In the genomic region with DNA sequence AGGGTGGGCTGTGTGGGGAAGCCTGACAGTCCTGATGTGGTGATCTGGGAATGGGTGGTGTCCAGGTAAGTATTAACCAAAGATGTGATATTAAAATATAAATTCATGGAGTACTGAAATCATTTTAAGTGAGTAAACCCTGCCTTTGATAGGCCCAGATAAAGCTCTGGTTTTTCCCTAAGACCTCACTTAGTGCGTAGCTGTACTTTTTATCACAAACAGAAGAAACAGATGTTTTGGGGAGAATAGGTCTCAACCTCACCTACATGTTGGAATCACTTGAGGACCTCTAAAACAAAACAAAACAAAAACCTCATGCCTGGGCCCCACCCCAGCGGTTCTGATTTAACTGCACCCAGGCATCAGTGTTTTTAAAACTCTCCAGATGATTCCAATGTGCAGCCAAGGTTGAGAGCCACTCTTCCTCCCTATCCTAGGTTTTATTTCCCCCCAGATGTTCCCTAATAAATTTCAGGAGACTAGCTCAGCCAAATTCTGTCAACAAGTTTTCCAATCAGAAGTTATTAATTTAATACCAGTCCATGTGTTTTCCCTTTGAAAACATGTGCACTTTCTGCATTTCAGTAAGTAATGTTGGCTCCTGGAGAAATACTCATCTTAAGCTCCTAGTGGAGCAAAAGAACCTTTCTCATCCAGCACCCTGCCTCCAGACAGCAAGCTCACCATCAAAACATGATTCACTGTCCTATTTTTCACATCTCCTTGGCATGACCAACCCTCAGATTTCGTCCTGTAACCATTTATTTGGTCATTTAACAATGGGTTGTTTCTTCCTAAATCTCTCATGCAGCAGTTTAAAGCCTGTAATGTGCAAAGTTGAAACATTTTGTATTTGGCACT, we compare ENCODE assay signal across 11 cellular contexts. TPM values are rescaled to one million over a fixed set of nuclear protein-coding genes. Genes with fewer than 3 reads are reported as not detected.
DNase-seq lines count a peak whose midpoint lies in the region; ATAC-seq lines count a peak whose summit lies in the region.
"Had no signal": no experiment of that assay in that cellular context is flagged by ENCODE, and none has a peak within 500 bp of the region (broad histone marks: within the 10 kb centered on the region; RNA-seq: fewer than 3 reads in every experiment).

No MANE protein-coding gene starts in this region.

- peaks cover 23% of the 10 kb centered on the region for H3F3A ChIP-seq in GM23248 (ENCODE audit: insufficient read depth)

- peaks cover 86% of the 10 kb centered on the region for H3K79me2 ChIP-seq in GM23248 (ENCODE audit: insufficient read depth)

- H3K4me2 ChIP-seq in GM23248 (ENCODE audit: unreplicated experiment) = peak overlapping the region; percentile 2

- H3K27ac Mint-ChIP-seq in CD4-positive, CD25-positive, alpha-beta regulatory T cell = peak overlapping the region; percentile 84 to 99 (median 92)
- H3K27ac Mint-ChIP-seq in naive thymus-derived CD4-positive, alpha-beta T cell = peak overlapping the region; percentile 22 to 96 (median 84)

- H3K36me3 ChIP-seq in CD4-positive, CD25-positive, alpha-beta regulatory T cell (ENCODE audit: control insufficient read depth, insufficient read depth, low read length) = peaks cover 5% of the 10 kb centered on the region
- H3K36me3 ChIP-seq in GM23248 (ENCODE audit: low read depth) = no peaks in the 10 kb centered on the region
- peaks cover 0 to 5% (median 0%) of the 10 kb centered on the region in 3 experiments for H3K36me3 ChIP-seq in naive thymus-derived CD4-positive, alpha-beta T cell (ENCODE audit: control insufficient read depth in 2 of 3, insufficient read depth in 3 of 3, low read length in 3 of 3)
- H3K36me3 ChIP-seq: HAP-1 had no signal

- H3K4me3 Mint-ChIP-seq in CD4-positive, CD25-positive, alpha-beta regulatory T cell = peak overlapping the region; percentile 75 to 90 (median 86)
- H3K4me3 Mint-ChIP-seq in naive thymus-derived CD4-positive, alpha-beta T cell = peak overlapping the region in 9 of 10 donors; percentile 17 to 72 (median 41)

- H3K4me3 ChIP-seq in CD4-positive, CD25-positive, alpha-beta regulatory T cell (ENCODE audit: low read depth, low read length) = peak overlapping the region; percentile 64
- H3K4me3 ChIP-seq in GM23248 = no peak overlapping the region
- no peak overlapping the region for H3K4me3 ChIP-seq in naive thymus-derived CD4-positive, alpha-beta T cell (ENCODE audit: low read length)
- H3K4me3 ChIP-seq: HAP-1 had no signal

- H3K36me3 Mint-ChIP-seq in CD4-positive, CD25-positive, alpha-beta regulatory T cell = peaks cover 38% of the 10 kb centered on the region
- H3K36me3 Mint-ChIP-seq in naive thymus-derived CD4-positive, alpha-beta T cell = peaks cover 19 to 56% (median 35%) of the 10 kb centered on the region in 5 donors

- ATAC-seq in CD4-positive, CD25-positive, alpha-beta regulatory T cell (ENCODE audit: low read depth in 2 of 2) = no peak
- peak; percentile 28 for ATAC-seq in naive thymus-derived CD4-positive, alpha-beta T cell

- no peaks in the 10 kb centered on the region for H3K27me3 Mint-ChIP-seq in CD4-positive, CD25-positive, alpha-beta regulatory T cell
- H3K27me3 Mint-ChIP-seq in naive thymus-derived CD4-positive, alpha-beta T cell = no peaks in the 10 kb centered on the region

- peak overlapping the region; percentile 11; the same call in 1 of the 2 replicates for H3K9ac ChIP-seq in GM23248

- H4K20me1 ChIP-seq in GM23248 (ENCODE audit: insufficient read depth) = no peaks in the 10 kb centered on the region; the same call in 1 of the 2 replicates

- H3K27ac ChIP-seq in CD4-positive, CD25-positive, alpha-beta regulatory T cell (ENCODE audit: insufficient read depth, low read length, poor library complexity, severe bottlenecking) = peak overlapping the region; percentile 90
- peak overlapping the region; percentile 28 for H3K27ac ChIP-seq in GM23248
- H3K27ac ChIP-seq in naive thymus-derived CD4-positive, alpha-beta T cell (ENCODE audit: low read depth, low read length) = peak overlapping the region; percentile 43

- peak in 1 of 3 donors; percentile 39 for DNase-seq in CD4-positive, CD25-positive, alpha-beta regulatory T cell
- DNase-seq in GM23248 (peak; percentile 77), NOMO-1 treated with DMSO at 0.1 percent for 48 hours (lab: John Stamatoyannopoulos, UW; ENCODE audit: unreplicated experiment) (no peak), hypothalamus (lab: John Stamatoyannopoulos, UW) (no peak)
- DNase-seq in central memory CD4-positive, alpha-beta T cell = peak; percentile 25
- DNase-seq in naive thymus-derived CD4-positive, alpha-beta T cell = no peak
- DNase-seq in activated CD4-positive, CD25-positive, alpha-beta regulatory T cell (lab: John Stamatoyannopoulos, UW) = no peak
- DNase-seq: DMS153, NCI-H2081 treated with DMSO at 0.1 percent for 48 hours, nucleus accumbens had no signal

- CTCF ChIA-PET in naive thymus-derived CD4-positive, alpha-beta T cell (lab: Charles Lee) = interaction anchor here (1.0 to 1.6 kb wide), 2 partner anchors 10 to 27 kb away, joined by 4 to 5 read pairs; partner anchors contain the start of gene LRRC8C

- H3K9me3 ChIP-seq in CD4-positive, CD25-positive, alpha-beta regulatory T cell (ENCODE audit: control insufficient read depth in 2 of 2, low read length in 2 of 2) = no peaks in the 10 kb centered on the region
- H3K9me3 ChIP-seq in GM23248 (ENCODE audit: low read depth) = no peaks in the 10 kb centered on the region
- H3K9me3 ChIP-seq in naive thymus-derived CD4-positive, alpha-beta T cell (ENCODE audit: control insufficient read depth in 2 of 3, low read length in 3 of 3) = no peaks in the 10 kb centered on the region

- WGBS in GM23248 (ENCODE audit: low coverage in 1 of 2, low lambda C conversion rate in 2 of 2, missing lambda C conversion rate in 2 of 2), 2 experiments = 17 to 23% methylated on average over 3 of the region's 3 CpGs

- peaks cover 0 to 2% (median 0%) of the 10 kb centered on the region in 7 donors for H3K9me3 Mint-ChIP-seq in CD4-positive, CD25-positive, alpha-beta regulatory T cell
- H3K9me3 Mint-ChIP-seq in naive thymus-derived CD4-positive, alpha-beta T cell = peaks cover 0 to 24% (median 5%) of the 10 kb centered on the region in 11 donors

- in situ Hi-C loops in GM23248 (cut with MboI) = no loop called here

- H3K9me2 ChIP-seq in GM23248 (ENCODE audit: insufficient read depth) = no peaks in the 10 kb centered on the region; the same call in 1 of the 2 replicates

- peaks cover 71% of the 10 kb centered on the region for H3K4me1 ChIP-seq in CD4-positive, CD25-positive, alpha-beta regulatory T cell (ENCODE audit: control insufficient read depth, insufficient read depth, low read length, poor library complexity, severe bottlenecking)
- H3K4me1 ChIP-seq in GM23248 (ENCODE audit: insufficient read depth) = peaks cover 17% of the 10 kb centered on the region
- H3K4me1 ChIP-seq in naive thymus-derived CD4-positive, alpha-beta T cell (ENCODE audit: control insufficient read depth in 2 of 2, insufficient read depth in 2 of 2, low read length in 2 of 2) = peaks cover 57 to 70% of the 10 kb centered on the region in 2 donors
- H3K4me1 ChIP-seq: HAP-1 had no signal

- POLR2A ChIA-PET in naive thymus-derived CD4-positive, alpha-beta T cell (lab: Charles Lee) = interaction anchor here (0.6 to 1.9 kb wide), 7 partner anchors 9 to 99 kb away, joined by 3 to 6 read pairs (median 3); no protein-coding TSS in a partner anchor

- H2AFZ ChIP-seq in GM23248 = 0 out of 2 replicates have a peak overlapping the region, but pooled peaks have one; percentile 24

- intact Hi-C loops in naive thymus-derived CD4-positive, alpha-beta T cell (cut with micrococcal nuclease) = no loop called here

- H3K27me3 ChIP-seq in CD4-positive, CD25-positive, alpha-beta regulatory T cell (ENCODE audit: control insufficient read depth, insufficient read depth, low read length) = no peaks in the 10 kb centered on the region
- no peaks in the 10 kb centered on the region for H3K27me3 ChIP-seq in GM23248 (replicated peaks; ENCODE audit: insufficient read depth)
- H3K27me3 ChIP-seq in naive thymus-derived CD4-positive, alpha-beta T cell (ENCODE audit: control insufficient read depth in 2 of 2, insufficient read depth in 2 of 2, low read length in 2 of 2) = no peaks in the 10 kb centered on the region

- H3K4me1 Mint-ChIP-seq in CD4-positive, CD25-positive, alpha-beta regulatory T cell = peaks cover 46 to 97% (median 80%) of the 10 kb centered on the region in 4 donors
- H3K4me1 Mint-ChIP-seq in naive thymus-derived CD4-positive, alpha-beta T cell = peaks cover 53 to 91% (median 87%) of the 10 kb centered on the region in 7 donors

RNA-seq across cellular contexts. Expression of gene LRRC8C, which starts 27.4 kb away (rescaled TPM):
- 70.4 TPM for total RNA-seq in CD4-positive, CD25-positive, alpha-beta regulatory T cell
- polyA plus RNA-seq in CD4-positive, CD25-positive, alpha-beta regulatory T cell = 10 to 100 TPM; 22.8 to 27.2 (median 24.9) TPM
- 5.7 and 7.3 TPM in 2 replicates for total RNA-seq in GM23248 (2014; rRNA removed; shearing (Covaris generic))
- polyA plus RNA-seq in GM23248 (2016; fragmentation: Nextera tagmentation; extraction: Ambion mirVana) = 3.5 and 3.6 TPM in 2 replicates
- total RNA-seq in naive thymus-derived CD4-positive, alpha-beta T cell = 10 to 100 TPM; 27.1 to 50.5 (median 46.6) TPM
- 10 to 100 TPM; 14.3 to 16.6 TPM for polyA plus RNA-seq in naive thymus-derived CD4-positive, alpha-beta T cell

Comparison
In these comparisons a context has a peak if more than half of its experiments do, and no peak if none do; other contexts are left out.
1. DNase-seq: peak in GM23248 (single experiment) and central memory CD4-positive, alpha-beta T cell (single experiment); none in naive thymus-derived CD4-positive, alpha-beta T cell (0 of 9), activated CD4-positive, CD25-positive, alpha-beta regulatory T cell (0 of 4), NOMO-1 treated with DMSO at 0.1 percent for 48 hours (single experiment) and hypothalamus (0 of 51).
2. H3K27ac ChIP-seq: peak in every context shown above with its lines; median percentile 90 in CD4-positive, CD25-positive, alpha-beta regulatory T cell; 43 in naive thymus-derived CD4-positive, alpha-beta T cell; 28 in GM23248.